In genomic region chr4:8123389-8123788, GRCh38 we compare ENCODE assay signal across 25 cellular contexts. TPM values are rescaled to one million over a fixed set of nuclear protein-coding genes. Genes with fewer than 3 reads are reported as not detected.
DNase-seq lines count a peak whose midpoint lies in the region; ATAC-seq and TF ChIP-seq lines count a peak whose summit lies in the region.
"Had no signal": no experiment of that assay in that cellular context is flagged by ENCODE, and none has a peak within 500 bp of the region (broad histone marks: within the 10 kb centered on the region; RNA-seq: fewer than 3 reads in every experiment).

No MANE protein-coding gene starts in this region.

- DNase-seq in BE2C (peak; percentile 36), M059J (ENCODE audit: low read depth) (peak; percentile 18), fibroblast of villous mesenchyme (ENCODE audit: low read depth) (peak; percentile 36), DMS79 (lab: John Stamatoyannopoulos, UW) (no peak), cerebellum (ENCODE audit: low spot score) (no peak), C1 segment of cervical spinal cord (lab: John Stamatoyannopoulos, UW) (no peak)
- DNase-seq: activated CD4-positive, alpha-beta T cell treated with anti-CD3 and anti-CD28 coated beads, Interleukin-2, amount 50 U/mL, for 48 hours; activated T-cell treated with anti-CD3 and anti-CD28 coated beads, Interleukin-2, amount 50 U/mL, for 4 hours; brain microvascular endothelial cell; CD4-positive, alpha-beta T cell; DMS53; dorsolateral prefrontal cortex; GOT3; MM.1S; NCI-H187; NCI-H345; SIG-M5; stimulated activated naive CD4-positive, alpha-beta T cell treated with Interleukin-2 at 50 U/mL for 16 hours; T-helper 17 cell; transverse colon had no signal

- H3K4me1 ChIP-seq in BE2C = peaks cover 5% of the 10 kb centered on the region; the same call in 1 of the 2 replicates
- H3K4me1 ChIP-seq: left lung, transverse colon had no signal

- no peaks in the 10 kb centered on the region for H3K36me3 Mint-ChIP-seq in nephron (ENCODE audit: low read depth)
- H3K36me3 Mint-ChIP-seq: activated naive CD4-positive, alpha-beta T cell treated with anti-CD3 and anti-CD28 coated beads, Interleukin-2, amount 50 U/mL, for 72 hours; IgD-negative memory B cell had no signal

- no peak overlapping the region for H3K4me3 ChIP-seq in BE2C (ENCODE audit: low read depth, low read length)
- no peak overlapping the region for H3K4me3 ChIP-seq in fibroblast of villous mesenchyme (ENCODE audit: low read depth, low read length)
- H3K4me3 ChIP-seq: dorsolateral prefrontal cortex, left lung, transverse colon had no signal

- no peaks in the 10 kb centered on the region for H3K9me3 Mint-ChIP-seq in nephron
- H3K9me3 Mint-ChIP-seq: activated naive CD4-positive, alpha-beta T cell treated with anti-CD3 and anti-CD28 coated beads, Interleukin-2, amount 50 U/mL, for 72 hours; activated T-cell treated with anti-CD3 and anti-CD28 coated beads, Interleukin-2, amount 50 U/mL, for 4 hours; CD4-positive, alpha-beta T cell; IgD-negative memory B cell had no signal

- peak overlapping the region; percentile 60 to 94 (median 76) for H3K27ac Mint-ChIP-seq in nephron
- H3K27ac Mint-ChIP-seq: activated naive CD4-positive, alpha-beta T cell treated with anti-CD3 and anti-CD28 coated beads, Interleukin-2, amount 50 U/mL, for 72 hours; CD4-positive, alpha-beta T cell; IgD-negative memory B cell; T-helper 17 cell had no signal

- ATAC-seq in HG03139 (IDR thresholded peaks at IDR 0.05; ENCODE audit: unreplicated experiment) = no peak
- ATAC-seq: activated naive CD4-positive, alpha-beta T cell treated with anti-CD3 and anti-CD28 coated beads, Interleukin-2, amount 50 U/mL, for 72 hours; activated T-cell treated with anti-CD3 and anti-CD28 coated beads, Interleukin-2, amount 50 U/mL, for 4 hours; left lung; T-helper 17 cell had no signal

- H3K4me1 Mint-ChIP-seq in nephron = peaks cover 44% of the 10 kb centered on the region
- H3K4me1 Mint-ChIP-seq: IgD-negative memory B cell had no signal

- no peaks in the 10 kb centered on the region for H3K9me3 ChIP-seq in BE2C
- H3K9me3 ChIP-seq: left lung, transverse colon had no signal

- no peaks in the 10 kb centered on the region for H3K27me3 ChIP-seq in BE2C
- H3K27me3 ChIP-seq: brain microvascular endothelial cell, dorsolateral prefrontal cortex, left lung, transverse colon had no signal

- TF ChIP-seq CTCF in BE2C (IDR thresholded peaks at IDR 0.05; ENCODE audit: low read depth, low read length) (no peak), fibroblast of villous mesenchyme (IDR thresholded peaks at IDR 0.05; ENCODE audit: insufficient read depth, low read depth, low read length) (no peak), nephron (IDR thresholded peaks at IDR 0.05; ENCODE audit: unreplicated experiment in 3 of 3) (no peak)

- no peaks in the 10 kb centered on the region for H3K36me3 ChIP-seq in BE2C
- H3K36me3 ChIP-seq: brain microvascular endothelial cell, left lung, transverse colon had no signal

- H3K4me3 Mint-ChIP-seq in nephron = peak overlapping the region in 2 of 3 experiments; percentile 2 to 11
- H3K4me3 Mint-ChIP-seq: activated T-cell treated with anti-CD3 and anti-CD28 coated beads, Interleukin-2, amount 50 U/mL, for 4 hours; CD4-positive, alpha-beta T cell; IgD-negative memory B cell; T-helper 17 cell had no signal

- H3K27me3 Mint-ChIP-seq in nephron (ENCODE audit: low read depth) = peaks cover 12% of the 10 kb centered on the region
- H3K27me3 Mint-ChIP-seq: CD4-positive, alpha-beta T cell; T-helper 17 cell had no signal

RNA-seq across cellular contexts. Expression of gene ABLIM2, which starts 35.2 kb away (rescaled TPM):
- 10.1 TPM for polyA plus RNA-seq in BE2C (2012; ENCODE audit: insufficient read depth, insufficient read length, low read depth)
- total RNA-seq in M059J (2014; rRNA removed; shearing (Covaris generic)) = not detected in 2 replicates
- total RNA-seq in fibroblast of villous mesenchyme (under 0.01 TPM in 1 of 2 replicates, not detected in the other), cerebellum (14.2 TPM)

Comparison
In these comparisons a context has a peak if more than half of its experiments do, and no peak if none do; other contexts are left out.
1. DNase-seq: peak in BE2C (single experiment), M059J (single experiment) and fibroblast of villous mesenchyme (single experiment); none in DMS79 (single experiment), cerebellum (single experiment) and C1 segment of cervical spinal cord (0 of 14).
2. RNA of gene ABLIM2, which starts 35.2 kb away (total RNA-seq): 14.2 TPM in cerebellum (single experiment); not detected in M059J and under 0.01 TPM in fibroblast of villous mesenchyme; every median in the first group is over 10 times any median in the second.